ENCODE assay signal across 8 cellular contexts in genomic region chr15:98421419-98422085, GRCh38.
A peak's percentile ranks its signal among the peaks of the same experiment; 100 is the strongest.
DNase-seq lines count a peak whose midpoint lies in the region; ATAC-seq and TF ChIP-seq lines count a peak whose summit lies in the region.

No MANE protein-coding gene starts in this region.

- H3K27ac ChIP-seq in esophagus squamous epithelium = no peak overlapping the region
- H3K27ac ChIP-seq in naive thymus-derived CD4-positive, alpha-beta T cell (ENCODE audit: low read depth, low read length) = no peak overlapping the region

- no peak for TF ChIP-seq POLR2A in esophagus squamous epithelium (IDR thresholded peaks at IDR 0.05)

- TF ChIP-seq CTCF in esophagus squamous epithelium (IDR thresholded peaks at IDR 0.05) = peak; percentile 88 to 99 (median 97)

- 0% methylated on average over 5 of the region's 60 CpGs; no CpG with 5 or more reads in 1 of the 2 donors for WGBS in esophagus squamous epithelium, 2 donors

- H3K4me3 ChIP-seq in esophagus squamous epithelium = peak overlapping the region in 3 of 4 donors; percentile 24 to 51 (median 33)
- no peak overlapping the region for H3K4me3 ChIP-seq in naive thymus-derived CD4-positive, alpha-beta T cell (ENCODE audit: low read length)

- intact Hi-C loops in esophagus squamous epithelium (cut with DNase I) = loop anchor here (5.0 kb wide), 1 partner anchor 109 kb away; no protein-coding TSS in a partner anchor
- intact Hi-C loops in naive thymus-derived CD4-positive, alpha-beta T cell (cut with micrococcal nuclease) = loop anchor here (1.0 kb wide), 1 partner anchor 110 kb away; no protein-coding TSS in a partner anchor

- H3K4me1 Mint-ChIP-seq in naive thymus-derived CD4-positive, alpha-beta T cell = peaks cover 0 to 17% (median 6%) of the 10 kb centered on the region in 7 donors

- H3K9me3 ChIP-seq in esophagus squamous epithelium = no peaks in the 10 kb centered on the region
- H3K9me3 ChIP-seq in naive thymus-derived CD4-positive, alpha-beta T cell (ENCODE audit: control insufficient read depth in 2 of 3, low read length in 3 of 3) = no peaks in the 10 kb centered on the region

- H3K36me3 ChIP-seq in esophagus squamous epithelium = no peaks in the 10 kb centered on the region
- H3K36me3 ChIP-seq in naive thymus-derived CD4-positive, alpha-beta T cell (ENCODE audit: control insufficient read depth in 2 of 3, insufficient read depth in 3 of 3, low read length in 3 of 3) = no peaks in the 10 kb centered on the region

- peaks cover 0 to 56% (median 6%) of the 10 kb centered on the region in 4 donors for H3K27me3 ChIP-seq in esophagus squamous epithelium
- peaks cover 0 to 5% of the 10 kb centered on the region in 2 donors for H3K27me3 ChIP-seq in naive thymus-derived CD4-positive, alpha-beta T cell (ENCODE audit: control insufficient read depth in 2 of 2, insufficient read depth in 2 of 2, low read length in 2 of 2)

- no peak overlapping the region for H3K27ac Mint-ChIP-seq in naive thymus-derived CD4-positive, alpha-beta T cell

- H3K9me3 Mint-ChIP-seq in naive thymus-derived CD4-positive, alpha-beta T cell = peaks cover 0 to 3% (median 0%) of the 10 kb centered on the region in 11 donors

- peaks cover 42 to 81% (median 52%) of the 10 kb centered on the region in 5 donors for H3K27me3 Mint-ChIP-seq in naive thymus-derived CD4-positive, alpha-beta T cell

- H3K4me3 Mint-ChIP-seq in naive thymus-derived CD4-positive, alpha-beta T cell = peak overlapping the region in 7 of 10 donors; percentile 18 to 73 (median 55)

- H3K36me3 Mint-ChIP-seq in naive thymus-derived CD4-positive, alpha-beta T cell = no peaks in the 10 kb centered on the region

- POLR2A ChIA-PET in naive thymus-derived CD4-positive, alpha-beta T cell (lab: Charles Lee) = interaction anchor here (1.1 kb wide), 1 partner anchor 13 kb away, joined by 3 read pairs; no protein-coding TSS in a partner anchor

- CTCF ChIA-PET in naive thymus-derived CD4-positive, alpha-beta T cell (lab: Charles Lee) = interaction anchor here (0.9 kb wide), 1 partner anchor 792 kb away, joined by 3 read pairs; no protein-coding TSS in a partner anchor

- DNase-seq in NOMO-1 (lab: John Stamatoyannopoulos, UW; ENCODE audit: unreplicated experiment in 2 of 2) = peak; percentile 14 to 23
- DNase-seq in NOMO-1 treated with dmso at 0.1 percent for 144 hours (lab: John Stamatoyannopoulos, UW; ENCODE audit: unreplicated experiment) = no peak
- peak; percentile 40 for DNase-seq in NCI-H69 (lab: John Stamatoyannopoulos, UW)
- DNase-seq in activated T-cell treated with anti-CD3 and anti-CD28 coated beads for 48 hours (ENCODE audit: low read depth) = peak; percentile 62
- DNase-seq in esophagus squamous epithelium (lab: John Stamatoyannopoulos, UW) = no peak
- peak; percentile 17 to 77 (median 48) for DNase-seq in naive thymus-derived CD4-positive, alpha-beta T cell
- DNase-seq in stimulated activated naive CD8-positive, alpha-beta T cell treated with anti-CD3 and anti-CD28 coated beads, Interleukin-15, Interleukin-2, amounts not matched to agents 100 U/mL and 50 U/mL, for 24 hours = peak; percentile 78

- H3K4me1 ChIP-seq in esophagus squamous epithelium = peaks cover 9 to 23% (median 13%) of the 10 kb centered on the region in 3 donors
- peaks cover 0 to 6% of the 10 kb centered on the region in 2 donors for H3K4me1 ChIP-seq in naive thymus-derived CD4-positive, alpha-beta T cell (ENCODE audit: control insufficient read depth in 2 of 2, insufficient read depth in 2 of 2, low read length in 2 of 2)

- peak; percentile 73 for ATAC-seq in HG02938 (IDR thresholded peaks at IDR 0.05; ENCODE audit: unreplicated experiment)
- ATAC-seq in naive thymus-derived CD4-positive, alpha-beta T cell = peak; percentile 64
- peak; percentile 74 for ATAC-seq in stimulated activated naive CD8-positive, alpha-beta T cell treated with anti-CD3 and anti-CD28 coated beads, Interleukin-15, Interleukin-2, amounts not matched to agents 100 U/mL and 50 U/mL, for 24 hours

Comparison
In these comparisons a context has a peak if more than half of its experiments do, and no peak if none do; other contexts are left out.
1. DNase-seq: peak in NOMO-1 (2 of 2), NCI-H69 (single experiment), activated T-cell treated with anti-CD3 and anti-CD28 coated beads for 48 hours (single experiment), naive thymus-derived CD4-positive, alpha-beta T cell (9 of 9) and stimulated activated naive CD8-positive, alpha-beta T cell treated with anti-CD3 and anti-CD28 coated beads, Interleukin-15, Interleukin-2, amounts not matched to agents 100 U/mL and 50 U/mL, for 24 hours (single experiment); none in NOMO-1 treated with dmso at 0.1 percent for 144 hours (single experiment) and esophagus squamous epithelium (single experiment).
2. Peak in every context shown above with its lines, with median percentiles within 50 percentile points of each other: ATAC-seq.